8 cellular contexts compared by ENCODE assay signal in the genomic region with DNA sequence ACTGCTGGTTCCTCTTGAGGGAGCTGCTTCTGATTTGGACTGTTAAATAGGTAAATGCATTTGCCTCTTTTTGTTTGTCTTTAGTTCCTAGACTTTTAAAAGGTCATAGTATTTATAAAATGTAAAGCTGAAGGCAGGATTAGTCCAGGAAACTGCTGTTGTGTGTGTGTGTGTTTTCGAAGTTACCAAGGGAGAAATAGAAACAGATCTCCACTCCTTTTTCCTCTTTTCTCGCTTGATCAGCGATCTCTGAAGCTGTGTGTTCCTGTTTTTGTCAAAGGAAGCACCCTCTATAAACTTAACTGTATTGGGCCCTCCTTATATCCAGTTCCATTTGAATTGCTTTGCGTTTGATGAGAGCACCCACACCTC. TPM values are rescaled to one million over a fixed set of nuclear protein-coding genes. Genes with fewer than 3 reads are reported as not detected.
DNase-seq lines count a peak whose midpoint lies in the region; ATAC-seq and TF ChIP-seq lines count a peak whose summit lies in the region.

No MANE protein-coding gene starts in this region.

- H3K9me3 ChIP-seq in colonic mucosa (no peaks in the 10 kb centered on the region), upper lobe of right lung (no peaks in the 10 kb centered on the region)

- TF ChIP-seq CTCF in colonic mucosa (IDR thresholded peaks at IDR 0.05) (no peak), upper lobe of right lung (IDR thresholded peaks at IDR 0.05) (no peak)

- H3K4me3 ChIP-seq in colonic mucosa = peak overlapping the region; percentile 83
- H3K4me3 ChIP-seq in upper lobe of right lung = peak overlapping the region; percentile 70

- H3K27me3 ChIP-seq in colonic mucosa (no peaks in the 10 kb centered on the region), upper lobe of right lung (no peaks in the 10 kb centered on the region)

- peak overlapping the region; percentile 91 to 94 for H3K9ac ChIP-seq in colonic mucosa (ENCODE audit: low read depth in 2 of 2, low read length in 2 of 2)

- peak; percentile 13 for ATAC-seq in upper lobe of right lung

- DNase-seq in DMS 273 (lab: John Stamatoyannopoulos, UW; ENCODE audit: unreplicated experiment) (peak; percentile 38), DMS 273 treated with DMSO at 0.1 percent for 48 hours (lab: John Stamatoyannopoulos, UW) (no peak), OCI-M1 (lab: John Stamatoyannopoulos, UW) (peak; percentile 16), colonic mucosa (no peak), lung microvascular endothelial cell (ENCODE audit: low read depth in 2 of 2) (peak; percentile 56 to 84), upper lobe of right lung (no peak)
- DNase-seq in stimulated activated CD4-positive, alpha-beta T cell treated with anti-CD3 and anti-CD28 coated beads, Interleukin-2, amount 100 ng/mL, for 24 hours = no peak
- DNase-seq in stimulated activated CD4-positive, alpha-beta T cell treated with anti-CD3 and anti-CD28 coated beads, Interleukin-2, amount 100 ng/mL, for 48 hours = no peak

- H3K27ac ChIP-seq in colonic mucosa = peak overlapping the region; percentile 75
- H3K27ac ChIP-seq in upper lobe of right lung = peak overlapping the region; percentile 83

- H3K4me1 ChIP-seq in colonic mucosa (no peaks in the 10 kb centered on the region), upper lobe of right lung (peaks cover 24% of the 10 kb centered on the region)

- intact Hi-C loops in colonic mucosa (cut with DNase I) (no loop called here), upper lobe of right lung (cut with DNase I) (no loop called here)

- H3K36me3 ChIP-seq in colonic mucosa (no peaks in the 10 kb centered on the region), upper lobe of right lung (no peaks in the 10 kb centered on the region)

RNA-seq across cellular contexts. Expression of gene SNX2, which starts 0.8 kb away (rescaled TPM):
- 10 to 100 TPM; 61.0 to 71.9 TPM for total RNA-seq in colonic mucosa
- total RNA-seq in lung microvascular endothelial cell = 88.5 and 88.7 TPM in 2 replicates
- total RNA-seq in upper lobe of right lung = 102 TPM

Comparison
In these comparisons a context has a peak if more than half of its experiments do, and no peak if none do; other contexts are left out.
1. DNase-seq: peak in DMS 273 (single experiment), OCI-M1 (single experiment) and lung microvascular endothelial cell (2 of 2); none in DMS 273 treated with DMSO at 0.1 percent for 48 hours (single experiment), colonic mucosa (single experiment), upper lobe of right lung (single experiment), stimulated activated CD4-positive, alpha-beta T cell treated with anti-CD3 and anti-CD28 coated beads, Interleukin-2, amount 100 ng/mL, for 24 hours (0 of 2) and stimulated activated CD4-positive, alpha-beta T cell treated with anti-CD3 and anti-CD28 coated beads, Interleukin-2, amount 100 ng/mL, for 48 hours (0 of 2).